ENCODE assay signal across 20 cellular contexts in the genomic region with DNA sequence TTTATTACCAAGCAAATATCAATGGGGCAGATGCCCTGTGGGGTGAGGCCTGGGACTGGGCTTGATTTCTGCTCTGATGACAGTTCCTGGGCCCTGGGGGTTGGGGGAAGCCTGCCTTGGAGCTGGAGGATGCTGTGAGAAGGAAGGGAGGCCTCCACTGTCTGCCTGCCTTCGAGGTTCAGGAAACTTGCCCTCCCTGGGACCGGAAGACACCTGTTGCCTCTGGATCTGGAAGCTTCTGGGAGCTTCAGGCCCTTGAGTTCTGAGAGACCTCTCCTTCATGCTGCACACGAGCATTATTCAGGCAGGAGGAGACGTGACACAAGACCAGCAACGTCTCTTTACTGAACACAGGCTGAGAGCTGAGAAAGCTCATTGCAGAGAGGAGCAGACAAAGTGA.
"Had no signal": no experiment of that assay in that cellular context is flagged by ENCODE, and none has a peak within 500 bp of the region (broad histone marks: within the 10 kb centered on the region; RNA-seq: fewer than 3 reads in every experiment).

No MANE protein-coding gene starts in this region.

- H3K4me1 Mint-ChIP-seq: activated CD4-positive, alpha-beta T cell treated with anti-CD3 and anti-CD28 coated beads, Interleukin-2, amount 10 ng/mL, durations not matched to agents 7 days and 5 days; stimulated activated naive B cell treated with anti-CD40 and anti-IgM and Interleukin-4, amounts not matched to agents 10 μg/mL and 1 μg/mL and 100 μg/mL, for 72 hours had no signal

- H3K9ac ChIP-seq: SK-N-SH had no signal

- H3K27me3 Mint-ChIP-seq: central memory CD8-positive, alpha-beta T cell; effector memory CD8-positive, alpha-beta T cell had no signal

- H3K27me3 ChIP-seq: body of pancreas, upper lobe of right lung had no signal

- H3K4me1 ChIP-seq: body of pancreas, psoas muscle, upper lobe of right lung had no signal

- H3K27ac Mint-ChIP-seq: activated CD4-positive, alpha-beta T cell treated with anti-CD3 and anti-CD28 coated beads, Interleukin-2, amount 10 ng/mL, durations not matched to agents 7 days and 5 days; activated T-helper 2 cell treated with anti-CD3 and anti-CD28 coated beads, Interferon-gamma antibody, Interleukin-2, Interleukin-4, amounts not matched to agents 10 μg/mL and 5 μg/mL and 100 μg/mL, durations not matched to agents 14 hours and 24 hours and 36 hours; effector memory CD8-positive, alpha-beta T cell; stimulated activated naive B cell treated with anti-CD40 and anti-IgM and Interleukin-4, amounts not matched to agents 10 μg/mL and 1 μg/mL and 100 μg/mL, for 72 hours had no signal

- H3K9me3 ChIP-seq: body of pancreas, psoas muscle, SK-N-SH, upper lobe of right lung had no signal

- H3K4me3 ChIP-seq: body of pancreas, psoas muscle, upper lobe of right lung had no signal

- H3K27ac ChIP-seq: body of pancreas, psoas muscle, upper lobe of right lung had no signal

- H3K36me3 Mint-ChIP-seq: stimulated activated naive B cell treated with anti-CD40 and anti-IgM and Interleukin-4, amounts not matched to agents 10 μg/mL and 1 μg/mL and 100 μg/mL, for 72 hours had no signal

- H3K4me3 Mint-ChIP-seq: activated CD4-positive, alpha-beta T cell treated with anti-CD3 and anti-CD28 coated beads, Interleukin-2, amount 10 ng/mL, durations not matched to agents 7 days and 5 days; central memory CD8-positive, alpha-beta T cell; effector memory CD8-positive, alpha-beta T cell; stimulated activated naive B cell treated with anti-CD40 and anti-IgM and Interleukin-4, amounts not matched to agents 10 μg/mL and 1 μg/mL and 100 μg/mL, for 72 hours had no signal

- H3K36me3 ChIP-seq: upper lobe of right lung had no signal

- H3K4me2 ChIP-seq: SK-N-SH had no signal

- H3K9me3 Mint-ChIP-seq: activated CD4-positive, alpha-beta T cell treated with anti-CD3 and anti-CD28 coated beads, Interleukin-2, amount 10 ng/mL, durations not matched to agents 7 days and 5 days; activated T-helper 2 cell treated with anti-CD3 and anti-CD28 coated beads, Interferon-gamma antibody, Interleukin-2, Interleukin-4, amounts not matched to agents 10 μg/mL and 5 μg/mL and 100 μg/mL, durations not matched to agents 14 hours and 24 hours and 36 hours; central memory CD8-positive, alpha-beta T cell; effector memory CD8-positive, alpha-beta T cell; stimulated activated naive B cell treated with anti-CD40 and anti-IgM and Interleukin-4, amounts not matched to agents 10 μg/mL and 1 μg/mL and 100 μg/mL, for 72 hours had no signal

- DNase-seq: activated CD4-positive, alpha-beta T cell treated with anti-CD3 and anti-CD28 coated beads, Interleukin-2, amount 10 ng/mL, durations not matched to agents 7 days and 5 days; activated CD4-positive, CD25-positive, alpha-beta regulatory T cell; activated naive CD4-positive, alpha-beta T cell treated with anti-CD3 and anti-CD28 coated beads, Interleukin-2, amount 50 U/mL, for 16 hours; activated T-cell treated with anti-CD3 and anti-CD28 coated beads for 4 hours; body of pancreas; effector memory CD8-positive, alpha-beta T cell; erythroblast; head of caudate nucleus; mammary epithelial cell; nucleus accumbens; psoas muscle; SK-N-SH; stimulated activated CD4-positive, alpha-beta T cell treated with anti-CD3 and anti-CD28 coated beads, Interleukin-2, amount 100 ng/mL, for 24 hours; stimulated activated naive B cell treated with anti-CD40 and anti-IgM and Interleukin-4, amounts not matched to agents 10 μg/mL and 1 μg/mL and 100 μg/mL, for 72 hours; T-helper 1 cell; upper lobe of right lung had no signal

- ATAC-seq: body of pancreas; effector memory CD8-positive, alpha-beta T cell; left lobe of liver; psoas muscle; sciatic nerve; stimulated activated naive B cell treated with anti-CD40 and anti-IgM and Interleukin-4, amounts not matched to agents 10 μg/mL and 1 μg/mL and 100 μg/mL, for 72 hours; upper lobe of right lung had no signal
